Comparison of ENCODE assay signal across 1 cellular context in genomic region chr17:6713130-6713917, GRCh38.
TF ChIP-seq lines count a peak whose summit lies in the region.

TSS of gene SLC13A5 (minus strand) at chr17:6713369. CDS start at chr17:6713333, 36 bp downstream.

TF ChIP-seq in HepG2, 621 proteins besides CTCF, POLR2A, EP300 and RAD21 (continued from another document and continues in another):
- TF ChIP-seq ZNF318 (CRISPR knock-in tag; IDR thresholded peaks at IDR 0.05) (no peak), TGIF2 (CRISPR knock-in tag; IDR thresholded peaks at IDR 0.05) (no peak), HMG20B (CRISPR knock-in tag; conservative IDR thresholded peaks at IDR 0.05) (no peak; the same call in 1 of the 2 replicates), XBP1 (CRISPR knock-in tag; IDR thresholded peaks at IDR 0.05) (no peak), ZNF501 (CRISPR knock-in tag; IDR thresholded peaks at IDR 0.05) (peak; percentile 56), MIER2 (CRISPR knock-in tag; IDR thresholded peaks at IDR 0.05) (0 out of 2 replicates have a peak, but pooled peaks have one; percentile 14), YY1 (IDR thresholded peaks at IDR 0.05; ENCODE audit: insufficient read depth, insufficient replicate concordance, low read depth, low read length) (peak; percentile 75), BCL6 (CRISPR knock-in tag; IDR thresholded peaks at IDR 0.05) (peak; percentile 76), SIN3B (IDR thresholded peaks at IDR 0.05; ENCODE audit: low read length) (no peak), SKI (IDR thresholded peaks at IDR 0.05; ENCODE audit: partially characterized antibody) (peak; percentile 90), HES4 (CRISPR knock-in tag; IDR thresholded peaks at IDR 0.05; ENCODE audit: borderline replicate concordance) (peak; percentile 70; the same call in 1 of the 2 replicates), TARDBP (CRISPR knock-in tag; IDR thresholded peaks at IDR 0.05) (peak; percentile 87), SRF (IDR thresholded peaks at IDR 0.05; ENCODE audit: low read depth, low read length) (no peak), DNMT3B (CRISPR knock-in tag; conservative IDR thresholded peaks at IDR 0.05) (no peak), ZNF484 (CRISPR knock-in tag; IDR thresholded peaks at IDR 0.05; ENCODE audit: borderline replicate concordance, low read depth) (no peak), ZBTB40 (IDR thresholded peaks at IDR 0.05) (no peak), ZBTB40 (CRISPR knock-in tag; IDR thresholded peaks at IDR 0.05) (no peak), ZNF737 (CRISPR knock-in tag; IDR thresholded peaks at IDR 0.05; ENCODE audit: borderline replicate concordance) (no peak), KLF12 (CRISPR knock-in tag; IDR thresholded peaks at IDR 0.05; ENCODE audit: borderline replicate concordance) (peak; percentile 85; the same call in 1 of the 2 replicates), AHR (CRISPR knock-in tag; IDR thresholded peaks at IDR 0.05) (peak; percentile 79; the same call in 1 of the 2 replicates), ZNF34 (CRISPR knock-in tag; IDR thresholded peaks at IDR 0.05; ENCODE audit: borderline replicate concordance) (no peak; the same call in 1 of the 2 replicates), TEAD3 (CRISPR knock-in tag; optimal IDR thresholded peaks at IDR 0.05; ENCODE audit: borderline replicate concordance) (peak; percentile 39), ZNF549 (CRISPR knock-in tag; IDR thresholded peaks at IDR 0.05) (no peak), RBAK (CRISPR knock-in tag; IDR thresholded peaks at IDR 0.05) (no peak; the same call in 1 of the 2 replicates), ZBTB3 (CRISPR knock-in tag; IDR thresholded peaks at IDR 0.05; ENCODE audit: borderline replicate concordance, low read depth) (no peak), NFYB (CRISPR knock-in tag; IDR thresholded peaks at IDR 0.05) (peak; percentile 10; the same call in 1 of the 2 replicates), ZNF207 (IDR thresholded peaks at IDR 0.05; ENCODE audit: borderline replicate concordance) (no peak)
- TF ChIP-seq, protein P1, sequence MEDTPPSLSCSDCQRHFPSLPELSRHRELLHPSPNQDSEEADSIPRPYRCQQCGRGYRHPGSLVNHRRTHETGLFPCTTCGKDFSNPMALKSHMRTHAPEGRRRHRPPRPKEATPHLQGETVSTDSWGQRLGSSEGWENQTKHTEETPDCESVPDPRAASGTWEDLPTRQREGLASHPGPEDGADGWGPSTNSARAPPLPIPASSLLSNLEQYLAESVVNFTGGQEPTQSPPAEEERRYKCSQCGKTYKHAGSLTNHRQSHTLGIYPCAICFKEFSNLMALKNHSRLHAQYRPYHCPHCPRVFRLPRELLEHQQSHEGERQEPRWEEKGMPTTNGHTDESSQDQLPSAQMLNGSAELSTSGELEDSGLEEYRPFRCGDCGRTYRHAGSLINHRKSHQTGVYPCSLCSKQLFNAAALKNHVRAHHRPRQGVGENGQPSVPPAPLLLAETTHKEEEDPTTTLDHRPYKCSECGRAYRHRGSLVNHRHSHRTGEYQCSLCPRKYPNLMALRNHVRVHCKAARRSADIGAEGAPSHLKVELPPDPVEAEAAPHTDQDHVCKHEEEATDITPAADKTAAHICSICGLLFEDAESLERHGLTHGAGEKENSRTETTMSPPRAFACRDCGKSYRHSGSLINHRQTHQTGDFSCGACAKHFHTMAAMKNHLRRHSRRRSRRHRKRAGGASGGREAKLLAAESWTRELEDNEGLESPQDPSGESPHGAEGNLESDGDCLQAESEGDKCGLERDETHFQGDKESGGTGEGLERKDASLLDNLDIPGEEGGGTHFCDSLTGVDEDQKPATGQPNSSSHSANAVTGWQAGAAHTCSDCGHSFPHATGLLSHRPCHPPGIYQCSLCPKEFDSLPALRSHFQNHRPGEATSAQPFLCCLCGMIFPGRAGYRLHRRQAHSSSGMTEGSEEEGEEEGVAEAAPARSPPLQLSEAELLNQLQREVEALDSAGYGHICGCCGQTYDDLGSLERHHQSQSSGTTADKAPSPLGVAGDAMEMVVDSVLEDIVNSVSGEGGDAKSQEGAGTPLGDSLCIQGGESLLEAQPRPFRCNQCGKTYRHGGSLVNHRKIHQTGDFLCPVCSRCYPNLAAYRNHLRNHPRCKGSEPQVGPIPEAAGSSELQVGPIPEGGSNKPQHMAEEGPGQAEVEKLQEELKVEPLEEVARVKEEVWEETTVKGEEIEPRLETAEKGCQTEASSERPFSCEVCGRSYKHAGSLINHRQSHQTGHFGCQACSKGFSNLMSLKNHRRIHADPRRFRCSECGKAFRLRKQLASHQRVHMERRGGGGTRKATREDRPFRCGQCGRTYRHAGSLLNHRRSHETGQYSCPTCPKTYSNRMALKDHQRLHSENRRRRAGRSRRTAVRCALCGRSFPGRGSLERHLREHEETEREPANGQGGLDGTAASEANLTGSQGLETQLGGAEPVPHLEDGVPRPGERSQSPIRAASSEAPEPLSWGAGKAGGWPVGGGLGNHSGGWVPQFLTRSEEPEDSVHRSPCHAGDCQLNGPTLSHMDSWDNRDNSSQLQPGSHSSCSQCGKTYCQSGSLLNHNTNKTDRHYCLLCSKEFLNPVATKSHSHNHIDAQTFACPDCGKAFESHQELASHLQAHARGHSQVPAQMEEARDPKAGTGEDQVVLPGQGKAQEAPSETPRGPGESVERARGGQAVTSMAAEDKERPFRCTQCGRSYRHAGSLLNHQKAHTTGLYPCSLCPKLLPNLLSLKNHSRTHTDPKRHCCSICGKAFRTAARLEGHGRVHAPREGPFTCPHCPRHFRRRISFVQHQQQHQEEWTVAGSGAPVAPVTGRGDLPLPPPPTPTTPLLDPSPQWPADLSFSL (CRISPR knock-in tag; IDR thresholded peaks at IDR 0.05), result no peak
- TF ChIP-seq, protein P2, sequence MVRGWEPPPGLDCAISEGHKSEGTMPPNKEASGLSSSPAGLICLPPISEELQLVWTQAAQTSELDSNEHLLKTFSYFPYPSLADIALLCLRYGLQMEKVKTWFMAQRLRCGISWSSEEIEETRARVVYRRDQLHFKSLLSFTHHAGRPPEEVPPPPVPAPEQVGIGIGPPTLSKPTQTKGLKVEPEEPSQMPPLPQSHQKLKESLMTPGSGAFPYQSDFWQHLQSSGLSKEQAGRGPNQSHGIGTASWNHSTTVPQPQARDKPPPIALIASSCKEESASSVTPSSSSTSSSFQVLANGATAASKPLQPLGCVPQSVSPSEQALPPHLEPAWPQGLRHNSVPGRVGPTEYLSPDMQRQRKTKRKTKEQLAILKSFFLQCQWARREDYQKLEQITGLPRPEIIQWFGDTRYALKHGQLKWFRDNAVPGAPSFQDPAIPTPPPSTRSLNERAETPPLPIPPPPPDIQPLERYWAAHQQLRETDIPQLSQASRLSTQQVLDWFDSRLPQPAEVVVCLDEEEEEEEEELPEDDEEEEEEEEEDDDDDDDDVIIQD (CRISPR knock-in tag; IDR thresholded peaks at IDR 0.05; ENCODE audit: low read depth), result peak; percentile 67; the same call in 1 of the 2 replicates
